In the genomic region with DNA sequence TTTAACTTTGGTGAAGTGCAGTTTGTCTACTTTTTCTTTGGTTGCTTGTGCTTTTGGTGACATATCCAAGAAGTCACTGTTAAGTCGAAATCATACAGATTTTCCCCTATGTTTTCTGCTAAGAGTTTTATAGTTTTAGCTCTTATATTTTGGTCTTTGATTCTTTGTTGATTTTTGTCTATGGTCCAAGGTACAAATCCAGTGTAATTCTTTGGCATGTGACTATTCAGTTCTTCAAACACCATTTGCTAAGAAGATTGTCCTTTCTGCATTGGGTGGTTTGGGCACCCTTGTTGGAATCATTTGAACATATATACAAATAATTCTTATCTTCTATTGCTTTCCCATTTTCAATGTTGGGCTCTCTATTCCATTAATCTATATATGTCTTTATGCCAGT, we compare ENCODE assay signal across 31 cellular contexts. TPM values are rescaled to one million over a fixed set of nuclear protein-coding genes. Genes with fewer than 3 reads are reported as not detected.
DNase-seq lines count a peak whose midpoint lies in the region; ATAC-seq and TF ChIP-seq lines count a peak whose summit lies in the region.
"Had no signal": no experiment of that assay in that cellular context is flagged by ENCODE, and none has a peak within 500 bp of the region (broad histone marks: within the 10 kb centered on the region; RNA-seq: fewer than 3 reads in every experiment).

No MANE protein-coding gene starts in this region.

- H3K79me2 ChIP-seq in Loucy (ENCODE audit: insufficient read depth, low read length) (peaks cover 95% of the 10 kb centered on the region), H9 (ENCODE audit: insufficient read depth, low read length) (no peaks in the 10 kb centered on the region; the same call in 1 of the 2 replicates)

- POLR2A ChIA-PET in CD4-positive, alpha-beta T cell (lab: Charles Lee), result interaction anchor here (1.4 to 10.2 kb wide), 3 partner anchors 13 to 134 kb away, joined by 5 to 245 read pairs (median 15); a partner anchor contains a TSS

- no peak overlapping the region for H4K91ac ChIP-seq in H9 (ENCODE audit: insufficient read length, low read depth, low read length)

- intact Hi-C loops in CD4-positive, alpha-beta T cell (cut with DNase I, micrococcal nuclease), result loop anchor here in 1 of 2 experiments (5.0 kb wide), 1 partner anchor 108 kb away; no protein-coding TSS in a partner anchor

- no peak overlapping the region for H2BK20ac ChIP-seq in H9 (ENCODE audit: low read depth, low read length, poor library complexity, severe bottlenecking)

- peaks cover 7% of the 10 kb centered on the region; the same call in 1 of the 2 replicates for H3F3A ChIP-seq in Loucy (ENCODE audit: low read depth)

- H4K5ac ChIP-seq in H9 (ENCODE audit: insufficient read length, low read depth, low read length), result no peak overlapping the region

- peaks cover 56% of the 10 kb centered on the region for H3K36me3 Mint-ChIP-seq in CD4-positive, alpha-beta T cell (ENCODE audit: low read depth)
- H3K36me3 Mint-ChIP-seq in H9 (ENCODE audit: insufficient read depth in 1 of 3, low read depth in 3 of 3), result peaks cover 14 to 32% (median 20%) of the 10 kb centered on the region in 3 experiments; a peak in 6 of 7 replicates

- H3K4me3 ChIP-seq in BLaER1, result no peak overlapping the region
- no peak overlapping the region for H3K4me3 ChIP-seq in Loucy (ENCODE audit: low read length, poor library complexity, severe bottlenecking)
- H3K4me3 ChIP-seq: breast epithelium, gastroesophageal sphincter, GM23338, lower lobe of right lung, transverse colon had no signal

- no peaks in the 10 kb centered on the region for H3K9me2 ChIP-seq in Loucy (replicated peaks; ENCODE audit: low read depth, low read length)

- no peak overlapping the region for H3K4me3 Mint-ChIP-seq in CD4-positive, alpha-beta T cell
- H3K4me3 Mint-ChIP-seq in H9, result no peak overlapping the region
- H3K4me3 Mint-ChIP-seq: activated naive CD4-positive, alpha-beta T cell treated with anti-CD3 and anti-CD28 coated beads for 36 hours; GM23338; stimulated activated memory B cell treated with anti-CD40 and anti-IgM and Interleukin-4, amounts not matched to agents 10 μg/mL and 1 μg/mL and 100 μg/mL, for 72 hours had no signal

- no peak overlapping the region for H3K18ac ChIP-seq in H9 (ENCODE audit: insufficient read length, low read depth, low read length)

- H3K27me3 Mint-ChIP-seq in CD4-positive, alpha-beta T cell, result no peaks in the 10 kb centered on the region
- no peaks in the 10 kb centered on the region for H3K27me3 Mint-ChIP-seq in H9 (ENCODE audit: low read depth)
- H3K27me3 Mint-ChIP-seq: activated CD4-positive, alpha-beta T cell treated with anti-CD3 and anti-CD28 coated beads, Interleukin-2, amount 10 ng/mL, durations not matched to agents 24 days and 14 days; naive B cell; stimulated activated memory B cell treated with anti-CD40 and anti-IgM and Interleukin-4, amounts not matched to agents 10 μg/mL and 1 μg/mL and 100 μg/mL, for 72 hours had no signal

- H3K4me1 ChIP-seq in BLaER1 (peaks cover 35% of the 10 kb centered on the region), Loucy (ENCODE audit: insufficient read depth, low read length, poor library complexity, severe bottlenecking) (peaks cover 39% of the 10 kb centered on the region), foreskin keratinocyte (no peaks in the 10 kb centered on the region), H9 (ENCODE audit: insufficient read depth, low read length) (peaks cover 3% of the 10 kb centered on the region; the same call in 1 of the 2 replicates)
- H3K4me1 ChIP-seq: breast epithelium had no signal

- H2BK120ac ChIP-seq in H9 (ENCODE audit: low read depth, low read length, poor library complexity, severe bottlenecking), result no peak overlapping the region

- H2AFZ ChIP-seq in Loucy (ENCODE audit: low read length) (no peak overlapping the region), H9 (ENCODE audit: low read length) (no peak overlapping the region)
- H2AFZ ChIP-seq: GM23338 had no signal

- peaks cover 57% of the 10 kb centered on the region for H4K20me1 ChIP-seq in BLaER1
- peaks cover 80% of the 10 kb centered on the region for H4K20me1 ChIP-seq in Loucy (ENCODE audit: insufficient read depth, low read length, poor library complexity, severe bottlenecking)
- H4K20me1 ChIP-seq in H9 (ENCODE audit: control insufficient read depth, insufficient read depth, insufficient read length), result no peaks in the 10 kb centered on the region

- no peak for ATAC-seq in CD4-positive, alpha-beta T cell (ENCODE audit: poor library complexity)
- ATAC-seq in foreskin keratinocyte, result no peak
- ATAC-seq: gastroesophageal sphincter; lower lobe of right lung; Panc1; stimulated activated memory B cell treated with anti-CD40 and anti-IgM and Interleukin-4, amounts not matched to agents 10 μg/mL and 1 μg/mL and 100 μg/mL, for 72 hours had no signal

- H3K4me2 ChIP-seq in BLaER1 (peak overlapping the region; percentile 60; the same call in 1 of the 2 replicates), Loucy (ENCODE audit: low read depth, low read length, poor library complexity, severe bottlenecking) (peak overlapping the region; percentile 67), H9 (ENCODE audit: insufficient read depth, insufficient read length, low read length) (no peak overlapping the region)
- H3K4me2 ChIP-seq: GM23338 had no signal

- H2BK12ac ChIP-seq in H9 (ENCODE audit: insufficient read length, low read depth, low read length), result no peak overlapping the region

- H3K9ac ChIP-seq in BLaER1, result no peak overlapping the region
- no peak overlapping the region for H3K9ac ChIP-seq in Loucy (ENCODE audit: low read depth, low read length, poor library complexity, severe bottlenecking)
- no peak overlapping the region for H3K9ac ChIP-seq in H9 (ENCODE audit: extremely low read depth, insufficient read length, low read length)

- H3K27ac ChIP-seq in BLaER1, result no peak overlapping the region
- H3K27ac ChIP-seq in CD4-positive, alpha-beta T cell (ENCODE audit: low read depth, low read length), result peak overlapping the region; percentile 29
- peak overlapping the region; percentile 3 for H3K27ac ChIP-seq in foreskin keratinocyte
- H3K27ac ChIP-seq in H9 (ENCODE audit: insufficient read length, low read depth, low read length), result no peak overlapping the region
- H3K27ac ChIP-seq: breast epithelium, gastroesophageal sphincter, lower lobe of right lung, transverse colon, VCaP had no signal

- H3K27me3 ChIP-seq in BLaER1, result no peaks in the 10 kb centered on the region
- H3K27me3 ChIP-seq in CD4-positive, alpha-beta T cell (ENCODE audit: control insufficient read depth, insufficient read depth, low read length), result no peaks in the 10 kb centered on the region
- no peaks in the 10 kb centered on the region for H3K27me3 ChIP-seq in Loucy (ENCODE audit: insufficient read depth, low read length, poor library complexity, severe bottlenecking)
- no peaks in the 10 kb centered on the region for H3K27me3 ChIP-seq in foreskin keratinocyte
- H3K27me3 ChIP-seq in H9 (ENCODE audit: insufficient read depth, low read length), result no peaks in the 10 kb centered on the region
- H3K27me3 ChIP-seq: BE2C, breast epithelium, gastroesophageal sphincter, transverse colon had no signal

- H3K79me1 ChIP-seq in H9 (ENCODE audit: insufficient read depth, low read depth, low read length, poor library complexity, severe bottlenecking), result peaks cover 9% of the 10 kb centered on the region

- no CpG with 5 or more reads among the region's 1 CpG for WGBS in H9 (ENCODE audit: extremely low coverage, insufficient read length, low lambda C conversion rate)

- H3K36me3 ChIP-seq in BLaER1 (peaks cover 57% of the 10 kb centered on the region), Loucy (ENCODE audit: insufficient read depth, low read length) (peaks cover 47% of the 10 kb centered on the region)

- no peak overlapping the region for H3K23ac ChIP-seq in H9 (ENCODE audit: insufficient read length, low read depth, low read length)

- H3K4me1 Mint-ChIP-seq in CD4-positive, alpha-beta T cell (ENCODE audit: low read depth), result peaks cover 77% of the 10 kb centered on the region
- peaks cover 20 to 24% of the 10 kb centered on the region in 2 experiments for H3K4me1 Mint-ChIP-seq in H9

- H3K9me3 Mint-ChIP-seq in CD4-positive, alpha-beta T cell, result no peaks in the 10 kb centered on the region
- no peaks in the 10 kb centered on the region for H3K9me3 Mint-ChIP-seq in H9
- H3K9me3 Mint-ChIP-seq: activated naive CD4-positive, alpha-beta T cell treated with anti-CD3 and anti-CD28 coated beads for 36 hours; GM23338 had no signal

- no peak overlapping the region for H3T11ph ChIP-seq in H9 (ENCODE audit: low read length)

- no peak overlapping the region for H2BK15ac ChIP-seq in H9 (ENCODE audit: low read depth, low read length)

- H3K9me3 ChIP-seq in BLaER1, result peaks cover 28% of the 10 kb centered on the region
- no peaks in the 10 kb centered on the region for H3K9me3 ChIP-seq in CD4-positive, alpha-beta T cell (ENCODE audit: control insufficient read depth, low read length)
- 0 out of 2 replicates have a peak, but pooled peaks cover 4% of the 10 kb centered on the region for H3K9me3 ChIP-seq in Loucy (ENCODE audit: insufficient read depth, low read depth, low read length)
- H3K9me3 ChIP-seq in H9 (ENCODE audit: control insufficient read depth, low read depth, low read length), result no peaks in the 10 kb centered on the region
- H3K9me3 ChIP-seq: BE2C, breast epithelium, gastroesophageal sphincter, lower lobe of right lung, transverse colon had no signal

- H2BK5ac ChIP-seq in H9 (ENCODE audit: insufficient read length, low read length), result no peak overlapping the region

- H3K14ac ChIP-seq in H9 (ENCODE audit: insufficient read depth, low read length), result no peak overlapping the region

- peak overlapping the region; percentile 89 for H3K27ac Mint-ChIP-seq in CD4-positive, alpha-beta T cell
- H3K27ac Mint-ChIP-seq in H9, result no peak overlapping the region
- H3K27ac Mint-ChIP-seq: GM23338; stimulated activated memory B cell treated with anti-CD40 and anti-IgM and Interleukin-4, amounts not matched to agents 10 μg/mL and 1 μg/mL and 100 μg/mL, for 72 hours had no signal

- CTCF ChIA-PET in CD4-positive, alpha-beta T cell (lab: Charles Lee), result interaction anchor here (1.3 to 5.7 kb wide), 3 partner anchors 7 to 46 kb away, joined by 3 to 56 read pairs (median 4); a partner anchor contains a TSS

- H4K8ac ChIP-seq in H9 (replicated peaks; ENCODE audit: insufficient read length, low read depth, low read length), result no peak overlapping the region

- no peak for DNase-seq in CD4-positive, alpha-beta T cell
- DNase-seq in foreskin keratinocyte, result no peak
- DNase-seq in H9, result no peak
- DNase-seq in stimulated activated CD4-positive, alpha-beta T cell treated with anti-CD3 and anti-CD28 coated beads, Interleukin-2, amount 100 ng/mL, for 48 hours, result no peak
- no peak for DNase-seq in NCI-H2029 (lab: John Stamatoyannopoulos, UW)
- DNase-seq: activated CD4-positive, alpha-beta T cell treated with anti-CD3 and anti-CD28 coated beads, Interleukin-2, amount 10 ng/mL, durations not matched to agents 24 days and 14 days; activated naive CD4-positive, alpha-beta T cell treated with anti-CD3 and anti-CD28 coated beads for 36 hours; anterior cingulate cortex; BE2C; DMS79; GF-D8; lower lobe of right lung; midbrain; naive B cell; NCI-H1417; NCI-H2081 treated with DMSO at 0.1 percent for 48 hours; NCI-H2227 treated with DMSO at 0.1 percent for 48 hours; NCI-H526; NK-92 treated with Interleukin-12 subunit alpha and Interleukin-12 subunit beta, amount 100 ng/mL, for 24 hours; SIG-M5; SW 1271; T1000; transverse colon had no signal

- no peaks in the 10 kb centered on the region for H3K23me2 ChIP-seq in H9 (ENCODE audit: insufficient read length, low read depth, low read length, poor library complexity, severe bottlenecking)

- H3K56ac ChIP-seq in H9 (ENCODE audit: insufficient read length, low read depth, low read length), result no peak overlapping the region

- no peak for TF ChIP-seq CTCF in CD4-positive, alpha-beta T cell (IDR thresholded peaks at IDR 0.05)
- TF ChIP-seq CTCF in Loucy (conservative IDR thresholded peaks at IDR 0.05; ENCODE audit: low read length) (no peak), foreskin keratinocyte (conservative IDR thresholded peaks at IDR 0.05) (no peak), H9 (conservative IDR thresholded peaks at IDR 0.05) (no peak)

- H3K4ac ChIP-seq in H9 (ENCODE audit: low read depth, low read length), result no peak overlapping the region

- H2AK5ac ChIP-seq in H9 (ENCODE audit: insufficient read length, low read length), result no peak overlapping the region

RNA-seq across cellular contexts. Expression of a gene that starts 16.2 kb away (rescaled TPM):
- total RNA-seq in CD4-positive, alpha-beta T cell, result 100 to 1,000 TPM; 245 to 251 TPM
- total RNA-seq in foreskin keratinocyte (25.7 and 27.0 TPM in 2 replicates), H9 (2021) (65.7 and 68.1 TPM in 2 replicates)
- polyA plus RNA-seq in foreskin keratinocyte, result 4.7 and 6.1 TPM in 2 replicates

RNA-seq across cellular contexts. Expression of a gene that starts 33.9 kb away (rescaled TPM):
- under 1 TPM; 0.30 to 0.31 TPM for total RNA-seq in CD4-positive, alpha-beta T cell
- total RNA-seq in foreskin keratinocyte (10.6 and 11.1 TPM in 2 replicates), H9 (2021) (171 and 176 TPM in 2 replicates)
- polyA plus RNA-seq in foreskin keratinocyte, result 13.0 and 14.2 TPM in 2 replicates

RNA-seq across cellular contexts. Expression of a gene that starts 40.2 kb away (rescaled TPM):
- 1 to 10 TPM; 6.4 to 6.8 TPM for total RNA-seq in CD4-positive, alpha-beta T cell
- total RNA-seq in foreskin keratinocyte, result 15.8 and 17.3 TPM in 2 replicates
- 7.0 and 9.5 TPM in 2 replicates for polyA plus RNA-seq in foreskin keratinocyte
- 12.0 and 13.4 TPM in 2 replicates for total RNA-seq in H9 (2021)

RNA-seq across cellular contexts. Expression of a gene that starts 40.7 kb away (rescaled TPM):
- 10 to 100 TPM; 44.1 to 48.0 TPM for total RNA-seq in CD4-positive, alpha-beta T cell
- total RNA-seq in foreskin keratinocyte, result 13.7 and 14.7 TPM in 2 replicates
- polyA plus RNA-seq in foreskin keratinocyte, result 8.7 and 10.1 TPM in 2 replicates
- 19.3 and 19.7 TPM in 2 replicates for total RNA-seq in H9 (2021)

RNA-seq across cellular contexts. Expression of a gene that starts 57.9 kb away (rescaled TPM):
- total RNA-seq in CD4-positive, alpha-beta T cell, result 1 to 10 TPM; 1.2 to 1.5 TPM
- total RNA-seq in foreskin keratinocyte (0.03 and 0.07 TPM in 2 replicates), H9 (2021) (0.22 and 0.53 TPM in 2 replicates)
- 0.10 and 0.12 TPM in 2 replicates for polyA plus RNA-seq in foreskin keratinocyte
- total RNA-seq: GM23338 had no signal
- polyA plus RNA-seq: GM23338 had no signal

Comparison
In these comparisons a context has a peak if more than half of its experiments do, and no peak if none do; other contexts are left out.
1. H3K27ac ChIP-seq: peak in CD4-positive, alpha-beta T cell (single experiment) and foreskin keratinocyte (single experiment); none in BLaER1 (single experiment) and H9 (single experiment).
2. RNA of a gene that starts 33.9 kb away (total RNA-seq): 171 to 176 TPM in H9; 10.6 to 11.1 TPM in foreskin keratinocyte and 0.30 to 0.31 TPM in CD4-positive, alpha-beta T cell; every median in the first group is over 10 times any median in the second.